Comparison of ENCODE assay signal across 22 cellular contexts in genomic region chr3:21059409-21059808, GRCh38.
"Had no signal": no experiment of that assay in that cellular context is flagged by ENCODE, and none has a peak within 500 bp of the region (broad histone marks: within the 10 kb centered on the region; RNA-seq: fewer than 3 reads in every experiment).

No MANE protein-coding gene starts in this region.

- H3K9me3 ChIP-seq: neutrophil, pancreas, sigmoid colon had no signal

- H3K36me3 ChIP-seq: neutrophil, pancreas, sigmoid colon, spleen had no signal

- FAIRE-seq: pancreas had no signal

- H3K4me3 ChIP-seq: pancreas, sigmoid colon, spleen had no signal

- H3K27ac ChIP-seq: dorsolateral prefrontal cortex, neutrophil, pancreas, spleen had no signal

- DNase-seq: activated B cell treated with CpG ODN at 0.5 μM for 24 hours; activated CD4-positive, alpha-beta memory T cell treated with anti-CD3 and anti-CD28 coated beads for 36 hours; activated CD4-positive, alpha-beta T cell treated with anti-CD3 and anti-CD28 coated beads for 4 hours; activated gamma-delta T cell treated with Interleukin-2 at 50 U/mL for 16 hours; activated T-cell treated with anti-CD3 and anti-CD28 coated beads for 4 hours; amniotic stem cell; caudate nucleus; dorsolateral prefrontal cortex; foreskin melanocyte; head of caudate nucleus; kidney glomerular epithelial cell; mesenchymal stem cell; naive thymus-derived CD4-positive, alpha-beta T cell; pancreas; sigmoid colon; spleen; stimulated activated CD8-positive, alpha-beta memory T cell treated with anti-CD3 and anti-CD28 coated beads, Interleukin-4, amount 100 ng/mL, for 48 hours; stimulated activated naive CD4-positive, alpha-beta T cell; T-cell had no signal

- ATAC-seq: activated naive CD4-positive, alpha-beta T cell treated with anti-CD3 and anti-CD28 coated beads, Interleukin-2, amount 50 U/mL, for 72 hours; naive thymus-derived CD4-positive, alpha-beta T cell; pancreas; SK-N-SH treated with all-trans-retinoic acid at 6 μM for 48 hours; T-cell had no signal

- H3K4me1 ChIP-seq: pancreas had no signal

- H3K27me3 ChIP-seq: neutrophil, pancreas, sigmoid colon, spleen had no signal
